In the genomic region with DNA sequence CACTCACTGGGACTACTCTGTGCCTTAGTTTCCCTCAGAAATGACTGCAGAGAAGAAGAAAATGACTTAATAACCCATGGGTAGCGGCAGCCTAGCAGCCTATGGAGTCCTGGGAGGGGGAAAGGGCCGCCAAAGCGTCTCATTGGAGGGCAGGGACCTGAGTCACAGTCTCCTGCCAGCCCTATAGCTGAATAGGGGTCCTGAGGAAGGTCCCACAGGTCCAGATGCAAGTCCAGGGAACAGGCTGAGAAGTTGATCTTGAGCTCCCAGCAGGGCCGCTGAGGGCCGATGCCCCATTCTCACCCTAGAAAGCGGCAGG, we compare ENCODE assay signal across 8 cellular contexts. TPM values are rescaled to one million over a fixed set of nuclear protein-coding genes. Genes with fewer than 3 reads are reported as not detected.
DNase-seq lines count a peak whose midpoint lies in the region; TF ChIP-seq lines count a peak whose summit lies in the region.

No MANE protein-coding gene starts in this region.

- H3K27ac Mint-ChIP-seq in T-helper 2 cell treated with Interferon-gamma antibody and Interleukin-4, amounts not matched to agents 5 μg/mL and 100 μg/mL, for 36 hours = peak overlapping the region; percentile 86

- H3K4me3 ChIP-seq in GM12864 (ENCODE audit: low read depth, low read length) (peak overlapping the region; percentile 63), fibroblast of mammary gland (ENCODE audit: control insufficient read depth, low read depth, low read length) (peak overlapping the region; percentile 80), sigmoid colon (peak overlapping the region; percentile 64 to 84 (median 81))

- peak overlapping the region; percentile 87 for H3K4me3 Mint-ChIP-seq in T-helper 2 cell treated with Interferon-gamma antibody and Interleukin-4, amounts not matched to agents 5 μg/mL and 100 μg/mL, for 36 hours

- H3K9me3 Mint-ChIP-seq in T-helper 2 cell treated with Interferon-gamma antibody and Interleukin-4, amounts not matched to agents 5 μg/mL and 100 μg/mL, for 36 hours = no peaks in the 10 kb centered on the region

- TF ChIP-seq EP300 in sigmoid colon (IDR thresholded peaks at IDR 0.05) = no peak

- no peak for DNase-seq in GM12864 (ENCODE audit: low read depth)
- DNase-seq in T-helper 2 cell treated with Interferon-gamma antibody and Interleukin-4, amounts not matched to agents 5 μg/mL and 100 μg/mL, for 36 hours (ENCODE audit: low spot score) = peak; percentile 41
- no peak for DNase-seq in fibroblast of mammary gland (ENCODE audit: low read depth)
- DNase-seq in sigmoid colon = no peak
- DNase-seq in NCI-H1694 treated with DMSO at 0.1 percent for 48 hours (lab: John Stamatoyannopoulos, UW) = no peak
- no peak for DNase-seq in NCI-H524 treated with DMSO at 0.1 percent for 48 hours (lab: John Stamatoyannopoulos, UW)
- DNase-seq in NCI-H1417 treated with DMSO at 0.1 percent for 48 hours (lab: John Stamatoyannopoulos, UW) = no peak
- DNase-seq in EL = no peak

- peak overlapping the region; percentile 98 to 99 (median 99) for H3K27ac ChIP-seq in sigmoid colon

- H3K4me1 Mint-ChIP-seq in T-helper 2 cell treated with Interferon-gamma antibody and Interleukin-4, amounts not matched to agents 5 μg/mL and 100 μg/mL, for 36 hours (ENCODE audit: low read depth) = peaks cover 66% of the 10 kb centered on the region

- peaks cover 37% of the 10 kb centered on the region for H3K36me3 Mint-ChIP-seq in T-helper 2 cell treated with Interferon-gamma antibody and Interleukin-4, amounts not matched to agents 5 μg/mL and 100 μg/mL, for 36 hours (ENCODE audit: low read depth)

- no peaks in the 10 kb centered on the region for H3K9me3 ChIP-seq in sigmoid colon

- WGBS in sigmoid colon, 2 donors = 35 to 77% methylated on average over 6 of the region's 6 CpGs

- H3K36me3 ChIP-seq in sigmoid colon = no peaks in the 10 kb centered on the region

- peaks cover 2 to 87% (median 82%) of the 10 kb centered on the region in 4 donors for H3K4me1 ChIP-seq in sigmoid colon

- no peaks in the 10 kb centered on the region for H3K27me3 Mint-ChIP-seq in T-helper 2 cell treated with Interferon-gamma antibody and Interleukin-4, amounts not matched to agents 5 μg/mL and 100 μg/mL, for 36 hours (ENCODE audit: low read depth)

- intact Hi-C loops in sigmoid colon (cut with DNase I) = loop anchor here (10.0 kb wide), 1 partner anchor 1434 kb away; no protein-coding TSS in a partner anchor

- TF ChIP-seq POLR2A in sigmoid colon (IDR thresholded peaks at IDR 0.05) = no peak

- no peak for TF ChIP-seq CTCF in GM12864 (IDR thresholded peaks at IDR 0.05; ENCODE audit: low read depth, low read length, missing control alignments)
- no peak for TF ChIP-seq CTCF in fibroblast of mammary gland (conservative IDR thresholded peaks at IDR 0.05; ENCODE audit: control insufficient read depth, insufficient read depth, low read depth, low read length)
- TF ChIP-seq CTCF in sigmoid colon (IDR thresholded peaks at IDR 0.05) = no peak

- H3K27me3 ChIP-seq in sigmoid colon = no peaks in the 10 kb centered on the region

RNA-seq across cellular contexts. Expression of gene HDAC7, which starts 1.4 kb away (rescaled TPM):
- total RNA-seq in sigmoid colon = 10 to 100 TPM; 45.3 to 79.2 (median 53.1) TPM
- polyA plus RNA-seq in sigmoid colon = 10 to 100 TPM in 2 of 3 donors, 1 to 10 TPM in 1; 6.5 to 44.8 (median 16.8) TPM

RNA-seq across cellular contexts. Expression of gene SLC48A1, which starts 45.3 kb away (rescaled TPM):
- 10 to 100 TPM; 30.3 to 46.6 (median 32.2) TPM for total RNA-seq in sigmoid colon
- polyA plus RNA-seq in sigmoid colon = 10 to 100 TPM in 2 of 3 donors, 1 to 10 TPM in 1; 6.9 to 14.2 (median 12.0) TPM

RNA-seq across cellular contexts. Expression of gene RAPGEF3, which starts 59.7 kb away (rescaled TPM):
- total RNA-seq in sigmoid colon = 10 to 100 TPM; 13.8 to 36.8 (median 14.6) TPM
- polyA plus RNA-seq in sigmoid colon = 10 to 100 TPM in 1 of 3 donors, 1 to 10 TPM in 2; 3.9 to 16.2 (median 4.2) TPM
